In genomic region chr6:87122477-87122876, GRCh38 we compare ENCODE assay signal across 21 cellular contexts. TPM values are rescaled to one million over a fixed set of nuclear protein-coding genes. Genes with fewer than 3 reads are reported as not detected.
A peak's percentile ranks its signal among the peaks of the same experiment; 100 is the strongest.
DNase-seq lines count a peak whose midpoint lies in the region; ATAC-seq and TF ChIP-seq lines count a peak whose summit lies in the region.
"Had no signal": no experiment of that assay in that cellular context is flagged by ENCODE, and none has a peak within 500 bp of the region (broad histone marks: within the 10 kb centered on the region; RNA-seq: fewer than 3 reads in every experiment).

No MANE protein-coding gene starts in this region.

- H3K4me3 ChIP-seq in right cardiac atrium (ENCODE audit: low read length) (peak overlapping the region; percentile 4), brain microvascular endothelial cell (ENCODE audit: low read depth, low read length) (peak overlapping the region; percentile 22), fibroblast of villous mesenchyme (ENCODE audit: low read depth, low read length) (peak overlapping the region; percentile 26), thoracic aorta (peak overlapping the region; percentile 9), foreskin fibroblast (ENCODE audit: low read depth in 1 of 2, low read length in 2 of 2) (no peak overlapping the region)
- H3K4me3 ChIP-seq: Peyer's patch had no signal

- H3K36me3 ChIP-seq in brain microvascular endothelial cell (replicated peaks) (no peaks in the 10 kb centered on the region), thoracic aorta (no peaks in the 10 kb centered on the region)
- H3K36me3 ChIP-seq: BE2C, Peyer's patch had no signal

- no peak overlapping the region for H3K27ac ChIP-seq in right cardiac atrium (ENCODE audit: low read length)
- H3K27ac ChIP-seq in brain microvascular endothelial cell, result no peak overlapping the region
- H3K27ac ChIP-seq in thoracic aorta, result no peak overlapping the region
- H3K27ac ChIP-seq: Peyer's patch had no signal

- TF ChIP-seq CTCF in brain microvascular endothelial cell (IDR thresholded peaks at IDR 0.05; ENCODE audit: low read depth, low read length, missing control alignments) (no peak), fibroblast of villous mesenchyme (IDR thresholded peaks at IDR 0.05; ENCODE audit: insufficient read depth, low read depth, low read length) (no peak), thoracic aorta (IDR thresholded peaks at IDR 0.05) (no peak), foreskin fibroblast (IDR thresholded peaks at IDR 0.05; ENCODE audit: low read depth, low read length) (no peak)

- WGBS in right cardiac atrium, result 33% methylated on average over 51 of the region's 51 CpGs

- H3K27me3 ChIP-seq in right cardiac atrium (ENCODE audit: control insufficient read depth, insufficient read depth), result no peaks in the 10 kb centered on the region
- no peaks in the 10 kb centered on the region for H3K27me3 ChIP-seq in brain microvascular endothelial cell (replicated peaks)
- no peaks in the 10 kb centered on the region for H3K27me3 ChIP-seq in thoracic aorta (replicated peaks; ENCODE audit: insufficient read depth)
- H3K27me3 ChIP-seq: Peyer's patch had no signal

- intact Hi-C loops in right cardiac atrium (cut with DNase I) (no loop called here), Right ventricle myocardium superior (cut with DNase I) (no loop called here)

- H3K9me3 ChIP-seq in right cardiac atrium (ENCODE audit: control insufficient read depth, low read length), result no peaks in the 10 kb centered on the region
- no peaks in the 10 kb centered on the region for H3K9me3 ChIP-seq in thoracic aorta
- H3K9me3 ChIP-seq: BE2C, Peyer's patch had no signal

- no peaks in the 10 kb centered on the region for H3K4me1 ChIP-seq in right cardiac atrium (ENCODE audit: control insufficient read depth, insufficient read depth, low read length)
- H3K4me1 ChIP-seq in thoracic aorta (ENCODE audit: control insufficient read depth in 1 of 2, low read depth in 2 of 2), result no peaks in the 10 kb centered on the region
- H3K4me1 ChIP-seq: BE2C, Peyer's patch had no signal

- no peak for DNase-seq in right cardiac atrium
- DNase-seq in Right ventricle myocardium superior, result no peak
- DNase-seq in brain microvascular endothelial cell, result no peak
- no peak for DNase-seq in fibroblast of villous mesenchyme (ENCODE audit: low read depth)
- no peak for DNase-seq in thoracic aorta (ENCODE audit: low spot score)
- DNase-seq in foreskin fibroblast, result no peak
- DNase-seq in LoVo (ENCODE audit: low spot score), result no peak
- no peak for DNase-seq in NCI-H2227 treated with DMSO at 0.1 percent for 48 hours (lab: John Stamatoyannopoulos, UW)
- DNase-seq: BE2C; CD4-positive, alpha-beta memory T cell; DND-41; GF-D8; HCEC 1CT; NCI-H1417; NCI-H1930; NCI-H2171; NCI-H510A; Peyer's patch; SHP77 treated with DMSO at 0.1 percent for 48 hours had no signal

- ATAC-seq in right cardiac atrium (no peak), Right ventricle myocardium superior (ENCODE audit: poor library complexity) (no peak), thoracic aorta (ENCODE audit: insufficient number of reproducible peaks, low FRiP score, low read depth) (no peak)

- in situ Hi-C loops in brain microvascular endothelial cell (cut with HindIII; ENCODE audit: low pct_ligation_motif_present, low sequenced_read_pairs), result no loop called here

RNA-seq across cellular contexts. Expression of gene CGA, which starts 27.6 kb away (rescaled TPM):
- total RNA-seq in right cardiac atrium (under 1 TPM in 2 of 4 donors, not detected in 2; 0.50 to 0.94 TPM), Right ventricle myocardium superior (not detected), fibroblast of villous mesenchyme (0.32 TPM in 1 of 2 replicates, not detected in the other), thoracic aorta (not detected)
- polyA plus RNA-seq in right cardiac atrium, result 0.41 TPM
- total RNA-seq: A673; CD4-positive, alpha-beta memory T cell; LHCN-M2; Peyer's patch had no signal
- polyA plus RNA-seq: CD4-positive, alpha-beta memory T cell had no signal

RNA-seq across cellular contexts. Expression of gene ZNF292, which starts 32.9 kb away (rescaled TPM):
- total RNA-seq in right cardiac atrium (10 to 100 TPM; 46.7 to 58.3 (median 48.7) TPM), Right ventricle myocardium superior (29.4 TPM), fibroblast of villous mesenchyme (27.7 and 32.8 TPM in 2 replicates), thoracic aorta (10 to 100 TPM; 31.5 to 46.8 TPM)
- polyA plus RNA-seq in right cardiac atrium, result 5.8 TPM

Comparison
In these comparisons a context has a peak if more than half of its experiments do, and no peak if none do; other contexts are left out.
1. H3K4me3 ChIP-seq: peak in right cardiac atrium (single experiment), brain microvascular endothelial cell (single experiment), fibroblast of villous mesenchyme (single experiment) and thoracic aorta (single experiment); none in foreskin fibroblast (0 of 2).